ENCODE assay signal across 26 cellular contexts in the genomic region with DNA sequence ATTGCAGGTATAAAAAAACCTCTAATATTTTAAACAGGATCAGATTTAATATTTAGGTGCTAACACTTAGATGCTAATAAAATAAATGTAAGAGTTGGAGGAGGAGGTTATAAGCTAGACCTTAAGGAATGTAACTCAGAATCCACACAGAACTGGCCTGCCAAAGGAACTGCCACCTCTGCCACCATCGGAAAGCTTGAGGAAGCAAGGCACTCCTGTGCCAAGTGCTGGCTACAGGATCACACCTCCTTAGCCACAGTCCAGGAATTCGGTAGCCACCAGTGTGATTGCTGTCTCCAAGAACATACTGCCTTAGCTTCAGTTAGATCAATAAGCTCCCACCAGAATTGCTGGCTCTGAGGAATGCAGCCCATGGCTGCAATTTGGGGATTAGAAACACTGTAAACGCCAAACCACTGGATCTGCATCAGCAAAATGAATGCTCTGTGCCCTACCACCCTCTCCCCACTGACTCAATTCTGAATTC. TPM values are rescaled to one million over a fixed set of nuclear protein-coding genes. Genes with fewer than 3 reads are reported as not detected.
"Had no signal": no experiment of that assay in that cellular context is flagged by ENCODE, and none has a peak within 500 bp of the region (broad histone marks: within the 10 kb centered on the region; RNA-seq: fewer than 3 reads in every experiment).

No MANE protein-coding gene starts in this region.

- H3K4me3 ChIP-seq: esophagus squamous epithelium, gastroesophageal sphincter, hepatocyte, testis, transverse colon had no signal

- H3K27me3 ChIP-seq: esophagus squamous epithelium, gastroesophageal sphincter, hepatocyte, testis, transverse colon had no signal

- H3K4me1 ChIP-seq: esophagus squamous epithelium, gastroesophageal sphincter, testis had no signal

- H3K27ac ChIP-seq: epithelial cell of prostate, esophagus squamous epithelium, gastroesophageal sphincter, hepatocyte, testis, transverse colon had no signal

- ATAC-seq: activated CD8-positive, alpha-beta T cell treated with anti-CD3 and anti-CD28 coated beads for 36 hours; activated naive CD8-positive, alpha-beta T cell treated with anti-CD3 and anti-CD28 coated beads, Interleukin-2, amount 50 U/mL, for 24 hours; activated T-cell treated with anti-CD3 and anti-CD28 coated beads, Interleukin-2, amount 50 U/mL, for 4 hours; activated T-helper 17 cell treated with anti-CD3 and anti-CD28 coated beads, Interleukin-2, amount 50 U/mL, for 72 hours; gastroesophageal sphincter; naive thymus-derived CD8-positive, alpha-beta T cell; right cardiac atrium; stimulated activated naive B cell treated with anti-CD40 and anti-IgM and Interleukin-4, amounts not matched to agents 10 μg/mL and 1 μg/mL and 100 μg/mL, for 72 hours; T-helper 17 cell; WTC11 had no signal

- H3K4me3 Mint-ChIP-seq: activated CD8-positive, alpha-beta T cell treated with anti-CD3 and anti-CD28 coated beads for 36 hours; activated naive CD4-positive, alpha-beta T cell treated with anti-CD3 and anti-CD28 coated beads, Interleukin-2, amount 50 U/mL, for 24 hours; activated naive CD8-positive, alpha-beta T cell treated with anti-CD3 and anti-CD28 coated beads, Interleukin-2, amount 50 U/mL, for 24 hours; activated T-cell treated with anti-CD3 and anti-CD28 coated beads, Interleukin-2, amount 50 U/mL, for 4 hours; activated T-helper 17 cell treated with anti-CD3 and anti-CD28 coated beads, Interleukin-2, amount 50 U/mL, for 72 hours; central memory CD8-positive, alpha-beta T cell; dendritic cell treated with granulocyte-macrophage colony-stimulating factor and Interleukin-4, amounts not matched to agents 40 ng/mL and 50 ng/mL, for 4 days; endodermal cell; immature natural killer cell; naive thymus-derived CD8-positive, alpha-beta T cell; stimulated activated naive B cell treated with anti-CD40 and anti-IgM and Interleukin-4, amounts not matched to agents 10 μg/mL and 1 μg/mL and 100 μg/mL, for 72 hours; T-helper 17 cell; WTC11 had no signal

- H2AFZ ChIP-seq: hepatocyte had no signal

- H3K36me3 ChIP-seq: esophagus squamous epithelium, gastroesophageal sphincter, transverse colon had no signal

- H3K9me3 ChIP-seq: esophagus squamous epithelium, gastroesophageal sphincter, testis, transverse colon had no signal

- H3K9me3 Mint-ChIP-seq: activated CD8-positive, alpha-beta T cell treated with anti-CD3 and anti-CD28 coated beads for 36 hours; activated naive CD4-positive, alpha-beta T cell treated with anti-CD3 and anti-CD28 coated beads, Interleukin-2, amount 50 U/mL, for 24 hours; activated naive CD8-positive, alpha-beta T cell treated with anti-CD3 and anti-CD28 coated beads, Interleukin-2, amount 50 U/mL, for 24 hours; activated T-cell treated with anti-CD3 and anti-CD28 coated beads, Interleukin-2, amount 50 U/mL, for 4 hours; activated T-helper 17 cell treated with anti-CD3 and anti-CD28 coated beads, Interleukin-2, amount 50 U/mL, for 72 hours; central memory CD8-positive, alpha-beta T cell; dendritic cell treated with granulocyte-macrophage colony-stimulating factor and Interleukin-4, amounts not matched to agents 40 ng/mL and 50 ng/mL, for 4 days; endodermal cell; immature natural killer cell; naive thymus-derived CD8-positive, alpha-beta T cell; stimulated activated naive B cell treated with anti-CD40 and anti-IgM and Interleukin-4, amounts not matched to agents 10 μg/mL and 1 μg/mL and 100 μg/mL, for 72 hours; WTC11 had no signal

- H3K27me3 Mint-ChIP-seq: activated CD8-positive, alpha-beta T cell treated with anti-CD3 and anti-CD28 coated beads for 36 hours; activated naive CD4-positive, alpha-beta T cell treated with anti-CD3 and anti-CD28 coated beads, Interleukin-2, amount 50 U/mL, for 24 hours; activated T-helper 17 cell treated with anti-CD3 and anti-CD28 coated beads, Interleukin-2, amount 50 U/mL, for 72 hours; dendritic cell treated with granulocyte-macrophage colony-stimulating factor and Interleukin-4, amounts not matched to agents 40 ng/mL and 50 ng/mL, for 4 days had no signal

- H3K4me1 Mint-ChIP-seq: activated naive CD4-positive, alpha-beta T cell treated with anti-CD3 and anti-CD28 coated beads, Interleukin-2, amount 50 U/mL, for 24 hours; activated naive CD8-positive, alpha-beta T cell treated with anti-CD3 and anti-CD28 coated beads, Interleukin-2, amount 50 U/mL, for 24 hours; activated T-helper 17 cell treated with anti-CD3 and anti-CD28 coated beads, Interleukin-2, amount 50 U/mL, for 72 hours; central memory CD8-positive, alpha-beta T cell; immature natural killer cell; naive thymus-derived CD8-positive, alpha-beta T cell; stimulated activated naive B cell treated with anti-CD40 and anti-IgM and Interleukin-4, amounts not matched to agents 10 μg/mL and 1 μg/mL and 100 μg/mL, for 72 hours; T-helper 17 cell had no signal

- H3K27ac Mint-ChIP-seq: activated CD8-positive, alpha-beta T cell treated with anti-CD3 and anti-CD28 coated beads for 36 hours; activated naive CD4-positive, alpha-beta T cell treated with anti-CD3 and anti-CD28 coated beads, Interleukin-2, amount 50 U/mL, for 24 hours; activated naive CD8-positive, alpha-beta T cell treated with anti-CD3 and anti-CD28 coated beads, Interleukin-2, amount 50 U/mL, for 24 hours; activated T-helper 17 cell treated with anti-CD3 and anti-CD28 coated beads, Interleukin-2, amount 50 U/mL, for 72 hours; dendritic cell treated with granulocyte-macrophage colony-stimulating factor and Interleukin-4, amounts not matched to agents 40 ng/mL and 50 ng/mL, for 4 days; endodermal cell; immature natural killer cell; naive thymus-derived CD8-positive, alpha-beta T cell; stimulated activated naive B cell treated with anti-CD40 and anti-IgM and Interleukin-4, amounts not matched to agents 10 μg/mL and 1 μg/mL and 100 μg/mL, for 72 hours; T-helper 17 cell; WTC11 had no signal

- H3K36me3 Mint-ChIP-seq: activated naive CD4-positive, alpha-beta T cell treated with anti-CD3 and anti-CD28 coated beads, Interleukin-2, amount 50 U/mL, for 24 hours; immature natural killer cell; naive thymus-derived CD8-positive, alpha-beta T cell; stimulated activated naive B cell treated with anti-CD40 and anti-IgM and Interleukin-4, amounts not matched to agents 10 μg/mL and 1 μg/mL and 100 μg/mL, for 72 hours; WTC11 had no signal

- H3K4me2 ChIP-seq: hepatocyte had no signal

- H3K79me2 ChIP-seq: hepatocyte had no signal

- DNase-seq: activated CD4-positive, alpha-beta T cell treated with anti-CD3 and anti-CD28 coated beads for 1 hour; activated CD4-positive, alpha-beta T cell treated with anti-CD3 and anti-CD28 coated beads, Interleukin-2, amount 50 U/mL, for 1 hour; activated CD8-positive, alpha-beta T cell treated with anti-CD3 and anti-CD28 coated beads for 36 hours; activated naive CD8-positive, alpha-beta T cell treated with anti-CD3 and anti-CD28 coated beads, Interleukin-2, amount 50 U/mL, for 24 hours; activated T-cell treated with anti-CD3 and anti-CD28 coated beads, Interleukin-2, amount 50 U/mL, for 4 hours; amygdala; endodermal cell; esophagus squamous epithelium; immature natural killer cell; naive thymus-derived CD8-positive, alpha-beta T cell; right cardiac atrium; stimulated activated CD4-positive, alpha-beta T cell treated with anti-CD3 and anti-CD28 coated beads, Interleukin-15, amount 100 ng/mL, for 24 hours; stimulated activated CD4-positive, alpha-beta T cell treated with anti-CD3 and anti-CD28 coated beads, Interleukin-2, amount 100 ng/mL, for 24 hours; stimulated activated naive B cell treated with anti-CD40 and anti-IgM and Interleukin-4, amounts not matched to agents 10 μg/mL and 1 μg/mL and 100 μg/mL, for 72 hours; T-helper 17 cell; T1000; testis had no signal

RNA-seq across cellular contexts. Expression of a gene that starts 58.0 kb away (rescaled TPM):
- total RNA-seq: T-helper 17 cell had no signal
